11 cellular contexts compared by ENCODE assay signal in the genomic region with DNA sequence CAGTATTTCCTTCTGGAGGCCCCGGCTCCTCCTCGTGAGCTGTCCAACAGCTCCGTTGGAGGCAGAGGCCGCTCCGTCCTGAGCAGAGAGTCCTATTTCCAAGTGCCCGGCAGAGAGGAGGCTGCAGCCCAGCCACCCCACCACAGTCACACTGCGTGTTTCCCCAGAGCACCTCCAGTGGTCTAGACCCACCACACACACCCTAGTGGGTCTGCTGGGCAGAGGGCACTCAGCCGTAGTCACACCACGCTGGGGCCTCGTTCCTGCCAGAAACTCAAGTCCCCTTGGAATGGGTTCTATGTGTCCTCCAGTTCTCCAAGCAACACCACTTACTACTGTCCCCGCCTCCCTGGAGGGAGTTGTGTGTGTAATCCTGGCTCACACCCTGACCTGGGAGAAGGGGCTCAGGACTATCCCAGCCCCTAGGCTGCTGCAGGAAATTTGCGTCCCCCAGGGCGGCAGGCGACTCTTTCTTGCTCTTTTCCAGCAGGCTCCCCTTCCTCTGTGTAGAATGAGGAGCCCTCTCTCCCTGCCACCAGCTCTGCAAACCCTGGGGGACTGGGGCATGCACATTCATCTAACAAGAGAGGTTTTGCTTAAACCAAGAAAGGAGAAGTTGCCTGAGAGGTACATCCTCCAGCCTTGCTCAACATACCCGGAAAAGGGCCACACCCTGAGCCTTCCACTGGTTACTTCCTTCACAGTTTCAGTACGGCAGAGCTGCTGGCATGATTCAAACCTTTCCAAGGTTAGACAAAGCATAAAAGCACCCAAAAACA.
DNase-seq lines count a peak whose midpoint lies in the region; ATAC-seq and TF ChIP-seq lines count a peak whose summit lies in the region.
"Had no signal": no experiment of that assay in that cellular context is flagged by ENCODE, and none has a peak within 500 bp of the region (broad histone marks: within the 10 kb centered on the region; RNA-seq: fewer than 3 reads in every experiment).

No MANE protein-coding gene starts in this region.

- DNase-seq in stimulated activated CD4-positive, alpha-beta T cell treated with anti-CD3 and anti-CD28 coated beads, Interleukin-1b, Interleukin-23, amount 100 ng/mL, for 48 hours = peak; percentile 23
- DNase-seq in stimulated activated CD4-positive, alpha-beta T cell treated with anti-CD3 and anti-CD28 coated beads, Interleukin-2, amount 100 ng/mL, for 48 hours = no peak
- DNase-seq in right lobe of liver (peak in 1 of 3 donors; percentile 52), PC-9 (no peak), AG20443 (ENCODE audit: low spot score) (no peak)
- DNase-seq: midbrain, NCI-H526 had no signal

- H3K9me3 ChIP-seq in right lobe of liver (no peaks in the 10 kb centered on the region), PC-9 (ENCODE audit: insufficient read depth, low read depth) (no peaks in the 10 kb centered on the region; the same call in 1 of the 2 replicates)

- no peaks in the 10 kb centered on the region for H4K20me1 ChIP-seq in PC-9 (ENCODE audit: insufficient read depth)

- H3K79me2 ChIP-seq in PC-9 (ENCODE audit: low read depth) = no peaks in the 10 kb centered on the region

- no peaks in the 10 kb centered on the region for H3K27me3 Mint-ChIP-seq in activated T-helper 17 cell treated with anti-CD3 and anti-CD28 coated beads, Interleukin-2, amount 50 U/mL, for 72 hours

- WGBS in right lobe of liver (ENCODE audit: insufficient coverage, low coverage, low lambda C conversion rate, missing lambda C conversion rate) = 72% methylated on average over 5 of the region's 16 CpGs

- peak overlapping the region; percentile 46 for H3K4me3 Mint-ChIP-seq in activated T-helper 17 cell treated with anti-CD3 and anti-CD28 coated beads, Interleukin-2, amount 50 U/mL, for 72 hours

- no peak overlapping the region for H3K4me2 ChIP-seq in PC-9

- CTCF ChIA-PET in PC-9 (lab: Charles Lee) = no interaction called here

- no peaks in the 10 kb centered on the region for H3K9me3 Mint-ChIP-seq in activated T-helper 17 cell treated with anti-CD3 and anti-CD28 coated beads, Interleukin-2, amount 50 U/mL, for 72 hours

- TF ChIP-seq CTCF in right lobe of liver (IDR thresholded peaks at IDR 0.05) (no peak), PC-9 (conservative IDR thresholded peaks at IDR 0.05) (no peak)

- no peaks in the 10 kb centered on the region for H3K4me1 ChIP-seq in right lobe of liver
- no peaks in the 10 kb centered on the region for H3K4me1 ChIP-seq in PC-9 (replicated peaks; ENCODE audit: insufficient read depth)

- peaks cover 8% of the 10 kb centered on the region for H3K4me1 Mint-ChIP-seq in activated T-helper 17 cell treated with anti-CD3 and anti-CD28 coated beads, Interleukin-2, amount 50 U/mL, for 72 hours

- ATAC-seq in activated T-helper 17 cell treated with anti-CD3 and anti-CD28 coated beads, Interleukin-2, amount 50 U/mL, for 72 hours (replicated peaks) = peak; percentile 89
- peak; percentile 61 to 82 (median 74) for ATAC-seq in right lobe of liver
- no peak for ATAC-seq in HG03039 (IDR thresholded peaks at IDR 0.05; ENCODE audit: unreplicated experiment)
- no peak for ATAC-seq in GM21576 (IDR thresholded peaks at IDR 0.05; ENCODE audit: unreplicated experiment)

- peak overlapping the region; percentile 76 for H3K27ac Mint-ChIP-seq in activated T-helper 17 cell treated with anti-CD3 and anti-CD28 coated beads, Interleukin-2, amount 50 U/mL, for 72 hours

- H3K36me3 ChIP-seq in right lobe of liver (no peaks in the 10 kb centered on the region), PC-9 (ENCODE audit: low read depth) (no peaks in the 10 kb centered on the region)

- H3K27me3 ChIP-seq in right lobe of liver = no peaks in the 10 kb centered on the region
- peaks cover 44% of the 10 kb centered on the region for H3K27me3 ChIP-seq in PC-9 (ENCODE audit: insufficient read depth, low read depth)

- H3F3A ChIP-seq in PC-9 (ENCODE audit: insufficient read depth, low read depth) = peaks cover 16% of the 10 kb centered on the region

- TF ChIP-seq POLR2A in right lobe of liver (IDR thresholded peaks at IDR 0.05) = no peak

- H3K27ac ChIP-seq in right lobe of liver = peak overlapping the region in 1 of 3 donors; percentile 29
- H3K27ac ChIP-seq in PC-9 = no peak overlapping the region
- H3K27ac ChIP-seq: C4-2B had no signal

- POLR2A ChIA-PET in PC-9 (lab: Charles Lee; ENCODE audit: unreplicated experiment) = interaction anchor here (0.6 kb wide), 2 partner anchors 187 to 214 kb away, joined by 3 read pairs; no protein-coding TSS in a partner anchor

- H3K36me3 Mint-ChIP-seq in activated T-helper 17 cell treated with anti-CD3 and anti-CD28 coated beads, Interleukin-2, amount 50 U/mL, for 72 hours (ENCODE audit: low read depth) = no peaks in the 10 kb centered on the region

- H3K9me2 ChIP-seq in PC-9 (ENCODE audit: insufficient read depth) = no peaks in the 10 kb centered on the region

- no peak overlapping the region for H2AFZ ChIP-seq in PC-9

- intact Hi-C loops in right lobe of liver (cut with DNase I) = no loop called here
- intact Hi-C loops in PC-9 (cut with micrococcal nuclease; ENCODE audit: unreplicated experiment) = no loop called here

- no peak overlapping the region for H3K4me3 ChIP-seq in right lobe of liver
- H3K4me3 ChIP-seq in PC-9 = no peak overlapping the region

- BruUV-seq in PC-9 (replicated peaks; lab: Mats Ljungman, UMichigan) = no TSS peak

Comparison
In these comparisons a context has a peak if more than half of its experiments do, and no peak if none do; other contexts are left out.
1. ATAC-seq: peak in activated T-helper 17 cell treated with anti-CD3 and anti-CD28 coated beads, Interleukin-2, amount 50 U/mL, for 72 hours (single experiment) and right lobe of liver (4 of 4); none in HG03039 (single experiment) and GM21576 (single experiment).